Comparison of ENCODE assay signal across 3 cellular contexts in the genomic region with DNA sequence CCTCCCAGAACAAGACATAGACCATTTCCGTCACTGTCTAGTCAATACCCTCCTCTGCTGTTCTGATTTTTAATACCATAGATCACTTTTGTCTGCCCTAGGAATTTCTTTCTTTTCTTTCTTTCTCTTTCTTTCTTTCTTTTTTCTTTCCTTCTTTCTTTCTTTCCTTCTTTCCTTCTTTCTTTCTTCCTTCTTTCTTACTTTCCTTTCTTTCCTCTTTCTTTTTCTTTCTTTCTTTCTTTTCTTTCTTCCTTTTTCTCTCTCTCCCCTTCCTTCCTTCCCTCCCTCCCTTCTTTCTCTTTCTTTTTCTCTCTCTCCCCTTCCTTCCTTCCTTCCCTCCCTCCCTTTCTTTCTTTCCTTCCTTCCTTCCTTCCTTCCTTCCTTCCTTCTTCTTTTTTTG.
A peak's percentile ranks its signal among the peaks of the same experiment; 100 is the strongest.
TF ChIP-seq lines count a peak whose summit lies in the region.

No MANE protein-coding gene starts in this region.

TF ChIP-seq in HEK293, 187 proteins besides CTCF, POLR2A, EP300 and RAD21:
- no peak for TF ChIP-seq ZNF544 (tag by site-specific recombination; IDR thresholded peaks at IDR 0.05)
- no peak for TF ChIP-seq ZNF548 (tag by site-specific recombination; IDR thresholded peaks at IDR 0.05)
- TF ChIP-seq ZNF16 (tag by site-specific recombination; IDR thresholded peaks at IDR 0.05; ENCODE audit: low read depth), result no peak
- no peak for TF ChIP-seq ZNF623 (tag by site-specific recombination; IDR thresholded peaks at IDR 0.05)
- TF ChIP-seq ZNF366 (tag by site-specific recombination; conservative IDR thresholded peaks at IDR 0.05), result peak; percentile 87
- TF ChIP-seq PRDM1 (tag by site-specific recombination; IDR thresholded peaks at IDR 0.05), result 0 out of 2 replicates have a peak, but pooled peaks have one; percentile 32

TF ChIP-seq in WTC11, 78 proteins besides CTCF, POLR2A, EP300 and RAD21:
- TF ChIP-seq, protein P1, sequence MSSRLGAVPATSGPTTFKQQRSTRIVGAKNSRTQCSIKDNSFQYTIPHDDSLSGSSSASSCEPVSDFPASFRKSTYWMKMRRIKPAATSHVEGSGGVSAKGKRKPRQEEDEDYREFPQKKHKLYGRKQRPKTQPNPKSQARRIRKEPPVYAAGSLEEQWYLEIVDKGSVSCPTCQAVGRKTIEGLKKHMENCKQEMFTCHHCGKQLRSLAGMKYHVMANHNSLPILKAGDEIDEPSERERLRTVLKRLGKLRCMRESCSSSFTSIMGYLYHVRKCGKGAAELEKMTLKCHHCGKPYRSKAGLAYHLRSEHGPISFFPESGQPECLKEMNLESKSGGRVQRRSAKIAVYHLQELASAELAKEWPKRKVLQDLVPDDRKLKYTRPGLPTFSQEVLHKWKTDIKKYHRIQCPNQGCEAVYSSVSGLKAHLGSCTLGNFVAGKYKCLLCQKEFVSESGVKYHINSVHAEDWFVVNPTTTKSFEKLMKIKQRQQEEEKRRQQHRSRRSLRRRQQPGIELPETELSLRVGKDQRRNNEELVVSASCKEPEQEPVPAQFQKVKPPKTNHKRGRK (CRISPR knock-in tag; IDR thresholded peaks at IDR 0.05; ENCODE audit: borderline replicate concordance), result peak; percentile 76; the same call in 1 of the 2 replicates
- TF ChIP-seq, protein P2, sequence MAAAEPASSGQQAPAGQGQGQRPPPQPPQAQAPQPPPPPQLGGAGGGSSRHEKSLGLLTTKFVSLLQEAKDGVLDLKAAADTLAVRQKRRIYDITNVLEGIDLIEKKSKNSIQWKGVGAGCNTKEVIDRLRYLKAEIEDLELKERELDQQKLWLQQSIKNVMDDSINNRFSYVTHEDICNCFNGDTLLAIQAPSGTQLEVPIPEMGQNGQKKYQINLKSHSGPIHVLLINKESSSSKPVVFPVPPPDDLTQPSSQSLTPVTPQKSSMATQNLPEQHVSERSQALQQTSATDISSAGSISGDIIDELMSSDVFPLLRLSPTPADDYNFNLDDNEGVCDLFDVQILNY (CRISPR knock-in tag; IDR thresholded peaks at IDR 0.05), result no peak

TF ChIP-seq in K562, 482 proteins besides CTCF, POLR2A, EP300 and RAD21:
- TF ChIP-seq, protein P3, sequence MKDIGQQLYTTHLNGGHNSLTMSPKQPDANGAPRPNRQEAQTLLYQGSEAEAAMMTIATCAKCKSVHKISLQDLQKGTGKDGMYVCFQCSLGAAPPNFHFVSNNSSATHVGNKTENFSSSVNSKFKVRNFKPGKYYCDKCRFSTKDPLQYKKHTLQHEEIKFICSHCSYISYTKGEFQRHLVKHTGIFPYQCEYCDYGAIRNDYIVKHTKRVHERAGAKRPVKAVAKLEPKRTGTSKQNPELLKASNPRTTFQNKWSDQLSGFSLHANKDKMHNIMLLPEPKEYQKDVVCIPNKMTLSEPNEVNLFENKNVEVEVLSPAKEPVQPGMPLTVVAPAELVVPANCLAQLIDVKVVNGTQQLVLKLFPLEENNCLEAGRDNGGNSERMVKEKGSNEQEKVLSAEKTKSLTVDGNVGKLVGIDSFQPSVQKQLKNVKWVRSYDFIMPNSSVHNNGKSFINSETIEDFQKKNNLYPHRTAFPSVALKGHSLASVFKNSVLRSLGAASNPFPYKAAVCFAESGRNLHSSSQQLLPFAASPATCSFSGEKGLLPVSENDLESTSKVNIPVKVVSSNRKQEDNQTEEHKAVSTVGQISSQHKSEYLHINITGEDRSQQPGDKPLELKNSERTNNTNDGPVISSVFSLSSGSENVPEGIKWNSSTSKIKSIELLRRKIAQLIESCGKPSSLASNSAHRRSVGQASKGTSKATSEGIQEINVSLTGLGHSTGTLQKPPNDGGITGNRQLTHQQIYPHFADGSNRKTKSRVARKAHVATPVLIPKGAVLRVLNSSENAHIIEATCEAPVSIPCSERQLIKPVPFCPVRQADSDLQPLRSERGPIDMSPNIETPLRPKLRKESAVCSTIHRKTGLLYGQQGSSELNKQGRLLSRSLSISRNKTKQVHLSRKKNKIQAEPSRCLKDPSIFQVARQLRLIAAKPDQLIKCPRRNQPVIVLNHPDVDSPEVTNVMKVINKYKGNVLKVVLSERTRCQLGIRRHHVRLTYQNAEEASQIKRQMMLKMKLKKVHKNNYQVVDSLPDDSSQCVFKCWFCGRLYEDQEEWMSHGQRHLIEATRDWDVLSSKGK (CRISPR knock-in tag; IDR thresholded peaks at IDR 0.05), result no peak
- TF ChIP-seq, protein P4, sequence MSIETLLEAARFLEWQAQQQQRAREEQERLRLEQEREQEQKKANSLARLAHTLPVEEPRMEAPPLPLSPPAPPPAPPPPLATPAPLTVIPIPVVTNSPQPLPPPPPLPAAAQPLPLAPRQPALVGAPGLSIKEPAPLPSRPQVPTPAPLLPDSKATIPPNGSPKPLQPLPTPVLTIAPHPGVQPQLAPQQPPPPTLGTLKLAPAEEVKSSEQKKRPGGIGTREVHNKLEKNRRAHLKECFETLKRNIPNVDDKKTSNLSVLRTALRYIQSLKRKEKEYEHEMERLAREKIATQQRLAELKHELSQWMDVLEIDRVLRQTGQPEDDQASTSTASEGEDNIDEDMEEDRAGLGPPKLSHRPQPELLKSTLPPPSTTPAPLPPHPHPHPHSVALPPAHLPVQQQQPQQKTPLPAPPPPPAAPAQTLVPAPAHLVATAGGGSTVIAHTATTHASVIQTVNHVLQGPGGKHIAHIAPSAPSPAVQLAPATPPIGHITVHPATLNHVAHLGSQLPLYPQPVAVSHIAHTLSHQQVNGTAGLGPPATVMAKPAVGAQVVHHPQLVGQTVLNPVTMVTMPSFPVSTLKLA (conservative IDR thresholded peaks at IDR 0.05), result no peak
- TF ChIP-seq PHF21A (IDR thresholded peaks at IDR 0.05; ENCODE audit: borderline replicate concordance, low read depth) (no peak), ZNF384 (IDR thresholded peaks at IDR 0.05; ENCODE audit: low read depth, low read length) (no peak)
- TF ChIP-seq, protein P1 (tag; IDR thresholded peaks at IDR 0.05), result peak; percentile 49
